1 cellular context compared by ENCODE assay signal in the genomic region with DNA sequence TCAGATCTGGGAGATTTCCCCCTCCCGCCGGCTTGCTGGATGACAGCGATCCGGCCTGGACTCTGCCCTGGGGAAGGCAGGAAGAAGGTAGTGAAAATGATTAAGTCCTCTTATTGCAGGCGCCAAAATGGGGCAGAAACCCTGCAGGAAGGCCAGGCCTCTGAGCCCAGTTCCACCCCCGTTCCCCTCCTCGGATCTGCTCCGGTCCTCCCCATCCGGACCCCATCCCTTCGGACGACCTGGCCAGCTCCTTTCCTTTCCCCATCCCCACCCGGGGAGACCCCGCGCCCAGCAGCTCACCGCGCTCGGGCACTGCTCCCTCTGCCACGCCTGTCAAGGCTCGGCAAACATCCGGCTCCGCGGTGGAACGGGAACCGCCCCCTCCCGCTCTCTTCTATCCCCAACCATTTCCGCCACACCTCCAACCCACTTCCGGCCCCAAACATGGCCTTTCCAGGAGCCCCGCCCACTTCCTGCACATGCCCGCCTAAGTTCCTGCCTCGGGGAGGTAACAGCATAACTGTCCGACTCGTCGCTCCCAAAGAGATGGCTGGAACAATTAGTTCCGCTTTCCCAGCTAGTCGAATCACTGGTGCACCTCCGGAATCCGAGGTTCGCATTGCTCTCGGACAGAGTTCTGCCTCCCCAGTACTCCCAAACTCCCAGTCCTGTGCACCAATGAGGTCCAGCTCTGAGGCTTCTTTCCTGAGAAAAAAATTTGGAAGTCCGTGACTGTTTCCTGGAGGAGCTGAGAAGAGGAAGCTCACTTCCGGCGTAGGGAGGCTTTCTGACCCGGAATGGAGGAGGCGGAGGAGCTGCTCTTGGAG.
TF ChIP-seq lines count a peak whose summit lies in the region.

Gene ARHGAP1 (minus strand): TSS at position 369 of the 827 bp plus-strand sequence. CDS start 4,512 bp downstream, outside the sequence.
Gene ZNF408 (plus strand): TSS at position 781 of the 827 bp plus-strand sequence. CDS start 17 bp downstream, at position 798.

TF ChIP-seq in HEK293, 187 proteins besides CTCF, POLR2A, EP300 and RAD21 (continued from another document and continues in another):
- TF ChIP-seq ZFP69B (tag by site-specific recombination; IDR thresholded peaks at IDR 0.05): peak; percentile 80
- peak; percentile 78 for TF ChIP-seq ZNF335 (tag by site-specific recombination; conservative IDR thresholded peaks at IDR 0.05)
- TF ChIP-seq ZNF2 (tag by site-specific recombination; IDR thresholded peaks at IDR 0.05): peak; percentile 97
- no peak for TF ChIP-seq SCRT2 (tag by site-specific recombination; IDR thresholded peaks at IDR 0.05)
- TF ChIP-seq ZNF658 (tag by site-specific recombination; IDR thresholded peaks at IDR 0.05): no peak
- no peak for TF ChIP-seq ZNF121 (tag by site-specific recombination; IDR thresholded peaks at IDR 0.05)
- no peak for TF ChIP-seq ZNF19 (tag by site-specific recombination; IDR thresholded peaks at IDR 0.05; ENCODE audit: low read depth)
- TF ChIP-seq SCRT1 (tag by site-specific recombination; IDR thresholded peaks at IDR 0.05; ENCODE audit: borderline replicate concordance): 0 out of 2 replicates have a peak, but pooled peaks have one; percentile 10
- no peak for TF ChIP-seq ZNF548 (tag by site-specific recombination; IDR thresholded peaks at IDR 0.05)
- TF ChIP-seq ZNF600 (tag by site-specific recombination; IDR thresholded peaks at IDR 0.05): peak; percentile 54
- peak; percentile 88 for TF ChIP-seq ZNF76 (tag by site-specific recombination; IDR thresholded peaks at IDR 0.05; ENCODE audit: borderline replicate concordance, low read depth)
- no peak for TF ChIP-seq ZNF704 (tag by site-specific recombination; IDR thresholded peaks at IDR 0.05)
- no peak for TF ChIP-seq ZNF274 (IDR thresholded peaks at IDR 0.05; ENCODE audit: low read length)
- no peak for TF ChIP-seq ZNF274 (tag by site-specific recombination; IDR thresholded peaks at IDR 0.05; ENCODE audit: borderline replicate concordance)
- TF ChIP-seq ZNF426 (tag by site-specific recombination; IDR thresholded peaks at IDR 0.05): no peak
- peak; percentile 37; the same call in 1 of the 2 replicates for TF ChIP-seq GLI4 (tag by site-specific recombination; IDR thresholded peaks at IDR 0.05)
- peak; percentile 71; the same call in 1 of the 2 replicates for TF ChIP-seq ZSCAN23 (tag by site-specific recombination; IDR thresholded peaks at IDR 0.05)
- peak; percentile 20; the same call in 1 of the 2 replicates for TF ChIP-seq PRDM4 (tag by site-specific recombination; IDR thresholded peaks at IDR 0.05)
- no peak for TF ChIP-seq ZNF302 (tag by site-specific recombination; IDR thresholded peaks at IDR 0.05; ENCODE audit: low read depth)
- 0 out of 2 replicates have a peak, but pooled peaks have one; percentile 58 for TF ChIP-seq ZBTB7A (tag by site-specific recombination; IDR thresholded peaks at IDR 0.05; ENCODE audit: low read depth)
- TF ChIP-seq SP7 (tag by site-specific recombination; IDR thresholded peaks at IDR 0.05): peak; percentile 93
- TF ChIP-seq ZNF211 (tag by site-specific recombination; IDR thresholded peaks at IDR 0.05; ENCODE audit: low read depth): no peak
- TF ChIP-seq ZNF366 (tag by site-specific recombination; conservative IDR thresholded peaks at IDR 0.05): peak; percentile 56
- no peak for TF ChIP-seq ZNF18 (tag by site-specific recombination; IDR thresholded peaks at IDR 0.05)
- no peak for TF ChIP-seq ZNF280C (tag by site-specific recombination; IDR thresholded peaks at IDR 0.05)
- TF ChIP-seq TRIM28 (IDR thresholded peaks at IDR 0.05; ENCODE audit: borderline replicate concordance, low read length): peak; percentile 97
- no peak for TF ChIP-seq ZNF830 (tag by site-specific recombination; IDR thresholded peaks at IDR 0.05; ENCODE audit: low read depth)
- TF ChIP-seq, protein P1, sequence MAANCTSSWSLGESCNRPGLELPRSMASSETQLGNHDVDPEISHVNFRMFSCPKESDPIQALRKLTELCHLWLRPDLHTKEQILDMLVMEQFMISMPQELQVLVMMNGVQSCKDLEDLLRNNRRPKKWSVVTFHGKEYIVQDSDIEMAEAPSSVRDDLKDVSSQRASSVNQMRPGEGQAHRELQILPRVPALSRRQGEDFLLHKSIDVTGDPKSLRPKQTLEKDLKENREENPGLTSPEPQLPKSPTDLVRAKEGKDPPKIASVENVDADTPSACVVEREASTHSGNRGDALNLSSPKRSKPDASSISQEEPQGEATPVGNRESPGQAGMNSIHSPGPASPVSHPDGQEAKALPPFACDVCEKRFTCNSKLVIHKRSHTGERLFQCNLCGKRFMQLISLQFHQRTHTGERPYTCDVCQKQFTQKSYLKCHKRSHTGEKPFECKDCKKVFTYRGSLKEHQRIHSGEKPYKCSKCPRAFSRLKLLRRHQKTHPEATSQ (tag by site-specific recombination; IDR thresholded peaks at IDR 0.05): peak; percentile 76; the same call in 1 of the 2 replicates
- TF ChIP-seq YY1 (tag by site-specific recombination; IDR thresholded peaks at IDR 0.05): peak; percentile 83
- no peak for TF ChIP-seq ZNF544 (tag by site-specific recombination; IDR thresholded peaks at IDR 0.05)
- TF ChIP-seq ZNF629 (tag by site-specific recombination; IDR thresholded peaks at IDR 0.05): peak; percentile 90
- no peak for TF ChIP-seq REPIN1 (tag by site-specific recombination; IDR thresholded peaks at IDR 0.05; ENCODE audit: low read depth)
- TF ChIP-seq SP3 (tag by site-specific recombination; IDR thresholded peaks at IDR 0.05): peak; percentile 95
- TF ChIP-seq ZNF473 (tag by site-specific recombination; IDR thresholded peaks at IDR 0.05): no peak
- TF ChIP-seq ZNF561 (tag by site-specific recombination; IDR thresholded peaks at IDR 0.05; ENCODE audit: borderline replicate concordance): peak; percentile 81; the same call in 1 of the 2 replicates
- no peak for TF ChIP-seq ZNF112 (tag by site-specific recombination; IDR thresholded peaks at IDR 0.05)
- no peak for TF ChIP-seq ZNF311 (tag by site-specific recombination; IDR thresholded peaks at IDR 0.05; ENCODE audit: borderline replicate concordance)
- peak; percentile 72 for TF ChIP-seq ZBTB20 (tag by site-specific recombination; IDR thresholded peaks at IDR 0.05)
- TF ChIP-seq PRDM1 (tag by site-specific recombination; IDR thresholded peaks at IDR 0.05): 0 out of 2 replicates have a peak, but pooled peaks have one; percentile 25
- 0 out of 2 replicates have a peak, but pooled peaks have one; percentile 46 for TF ChIP-seq ZFP37 (tag by site-specific recombination; IDR thresholded peaks at IDR 0.05)
- peak; percentile 82; the same call in 1 of the 2 replicates for TF ChIP-seq ZNF391 (tag by site-specific recombination; IDR thresholded peaks at IDR 0.05; ENCODE audit: borderline replicate concordance, low read depth)
- TF ChIP-seq ZNF184 (tag by site-specific recombination; IDR thresholded peaks at IDR 0.05): no peak
- TF ChIP-seq ZNF645 (tag by site-specific recombination; IDR thresholded peaks at IDR 0.05): 0 out of 2 replicates have a peak, but pooled peaks have one; percentile 27
- no peak for TF ChIP-seq ZNF677 (tag by site-specific recombination; IDR thresholded peaks at IDR 0.05)
- no peak for TF ChIP-seq ZNF354C (tag by site-specific recombination; IDR thresholded peaks at IDR 0.05; ENCODE audit: borderline replicate concordance, low read depth)
- TF ChIP-seq ZNF692 (tag by site-specific recombination; IDR thresholded peaks at IDR 0.05): peak; percentile 89
- TF ChIP-seq GLIS2 (tag by site-specific recombination; IDR thresholded peaks at IDR 0.05): peak; percentile 69
- TF ChIP-seq, protein P2, sequence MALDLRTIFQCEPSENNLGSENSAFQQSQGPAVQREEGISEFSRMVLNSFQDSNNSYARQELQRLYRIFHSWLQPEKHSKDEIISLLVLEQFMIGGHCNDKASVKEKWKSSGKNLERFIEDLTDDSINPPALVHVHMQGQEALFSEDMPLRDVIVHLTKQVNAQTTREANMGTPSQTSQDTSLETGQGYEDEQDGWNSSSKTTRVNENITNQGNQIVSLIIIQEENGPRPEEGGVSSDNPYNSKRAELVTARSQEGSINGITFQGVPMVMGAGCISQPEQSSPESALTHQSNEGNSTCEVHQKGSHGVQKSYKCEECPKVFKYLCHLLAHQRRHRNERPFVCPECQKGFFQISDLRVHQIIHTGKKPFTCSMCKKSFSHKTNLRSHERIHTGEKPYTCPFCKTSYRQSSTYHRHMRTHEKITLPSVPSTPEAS (tag by site-specific recombination; IDR thresholded peaks at IDR 0.05): peak; percentile 69
- peak; percentile 67 for TF ChIP-seq ZBTB26 (tag by site-specific recombination; optimal IDR thresholded peaks at IDR 0.05)
